In genomic region chr5:112479418-112479817, GRCh38 we compare ENCODE assay signal across 13 cellular contexts.
DNase-seq lines count a peak whose midpoint lies in the region; ATAC-seq, FAIRE-seq and TF ChIP-seq lines count a peak whose summit lies in the region.
"Had no signal": no experiment of that assay in that cellular context is flagged by ENCODE, and none has a peak within 500 bp of the region (broad histone marks: within the 10 kb centered on the region; RNA-seq: fewer than 3 reads in every experiment).

No MANE protein-coding gene starts in this region.

- no peaks in the 10 kb centered on the region for H3K27me3 Mint-ChIP-seq in mesothelial cell of epicardium (ENCODE audit: low read depth)

- peaks cover 40% of the 10 kb centered on the region for H3K4me1 Mint-ChIP-seq in mesothelial cell of epicardium
- no peaks in the 10 kb centered on the region for H3K4me1 Mint-ChIP-seq in stimulated activated effector memory CD8-positive, alpha-beta T cell treated with anti-CD3 and anti-CD28 coated beads, Interleukin-12 subunit alpha, Interleukin-12 subunit beta, amount 100 ng/mL, for 72 hours

- peaks cover 13% of the 10 kb centered on the region for H3K9me3 Mint-ChIP-seq in mesothelial cell of epicardium
- H3K9me3 Mint-ChIP-seq in stimulated activated effector memory CD8-positive, alpha-beta T cell treated with anti-CD3 and anti-CD28 coated beads, Interleukin-12 subunit alpha, Interleukin-12 subunit beta, amount 100 ng/mL, for 72 hours, result peaks cover 3% of the 10 kb centered on the region

- FAIRE-seq in HTR-8/SVneo (lab: Jason Lieb, UNC), result no peak
- no peak for FAIRE-seq in bronchial epithelial cell (lab: Jason Lieb, UNC)

- no peaks in the 10 kb centered on the region for H3K36me3 ChIP-seq in bronchial epithelial cell (ENCODE audit: control insufficient read depth, insufficient read depth, low read length)

- no peak for ATAC-seq in HG03460 (IDR thresholded peaks at IDR 0.05; ENCODE audit: unreplicated experiment)
- ATAC-seq in stimulated activated effector memory CD8-positive, alpha-beta T cell treated with anti-CD3 and anti-CD28 coated beads, Interleukin-12 subunit alpha, Interleukin-12 subunit beta, amount 100 ng/mL, for 72 hours, result no peak
- ATAC-seq: psoas muscle had no signal

- TF ChIP-seq CTCF in bronchial epithelial cell (IDR thresholded peaks at IDR 0.05; ENCODE audit: insufficient read depth, low read length, severe bottlenecking) (no peak), mesothelial cell of epicardium (IDR thresholded peaks at IDR 0.05; ENCODE audit: unreplicated experiment) (no peak)

- no peak overlapping the region for H3K4me3 Mint-ChIP-seq in mesothelial cell of epicardium
- H3K4me3 Mint-ChIP-seq in stimulated activated effector memory CD8-positive, alpha-beta T cell treated with anti-CD3 and anti-CD28 coated beads, Interleukin-12 subunit alpha, Interleukin-12 subunit beta, amount 100 ng/mL, for 72 hours, result no peak overlapping the region

- H3K4me3 ChIP-seq in bronchial epithelial cell (ENCODE audit: low read depth, low read length), result no peak overlapping the region
- H3K4me3 ChIP-seq: lung, psoas muscle had no signal

- H3K27me3 ChIP-seq in bronchial epithelial cell (ENCODE audit: control insufficient read depth, insufficient read depth, low read length), result no peaks in the 10 kb centered on the region

- DNase-seq in DMS79 (lab: John Stamatoyannopoulos, UW), result peak; percentile 81
- DNase-seq in HTR-8/SVneo (ENCODE audit: insufficient read length, low spot score), result peak; percentile 7
- DNase-seq in bronchial epithelial cell (ENCODE audit: low read depth), result peak; percentile 94
- no peak for DNase-seq in mesothelial cell of epicardium (ENCODE audit: low spot score in 2 of 2, unreplicated experiment in 2 of 2)
- no peak for DNase-seq in HUDEP-2 (lab: John Stamatoyannopoulos, UW; ENCODE audit: unreplicated experiment in 76 of 76)
- no peak for DNase-seq in SHP77 (lab: John Stamatoyannopoulos, UW)
- no peak for DNase-seq in stimulated activated effector memory CD8-positive, alpha-beta T cell treated with anti-CD3 and anti-CD28 coated beads, Interleukin-12 subunit alpha, Interleukin-12 subunit beta, amount 100 ng/mL, for 72 hours (ENCODE audit: low spot score in 2 of 2)
- DNase-seq: aorta, NCI-H524, psoas muscle, T-helper 1 cell had no signal

- H3K27ac Mint-ChIP-seq in mesothelial cell of epicardium, result peak overlapping the region; percentile 96
- no peak overlapping the region for H3K27ac Mint-ChIP-seq in stimulated activated effector memory CD8-positive, alpha-beta T cell treated with anti-CD3 and anti-CD28 coated beads, Interleukin-12 subunit alpha, Interleukin-12 subunit beta, amount 100 ng/mL, for 72 hours

- H3K36me3 Mint-ChIP-seq in mesothelial cell of epicardium, result no peaks in the 10 kb centered on the region
- H3K36me3 Mint-ChIP-seq in stimulated activated effector memory CD8-positive, alpha-beta T cell treated with anti-CD3 and anti-CD28 coated beads, Interleukin-12 subunit alpha, Interleukin-12 subunit beta, amount 100 ng/mL, for 72 hours, result no peaks in the 10 kb centered on the region

Comparison
In these comparisons a context has a peak if more than half of its experiments do, and no peak if none do; other contexts are left out.
1. DNase-seq: peak in DMS79 (single experiment), HTR-8/SVneo (single experiment) and bronchial epithelial cell (single experiment); none in mesothelial cell of epicardium (0 of 2), HUDEP-2 (0 of 76), SHP77 (0 of 2) and stimulated activated effector memory CD8-positive, alpha-beta T cell treated with anti-CD3 and anti-CD28 coated beads, Interleukin-12 subunit alpha, Interleukin-12 subunit beta, amount 100 ng/mL, for 72 hours (0 of 2).